ENCODE assay signal across 7 cellular contexts in the genomic region with DNA sequence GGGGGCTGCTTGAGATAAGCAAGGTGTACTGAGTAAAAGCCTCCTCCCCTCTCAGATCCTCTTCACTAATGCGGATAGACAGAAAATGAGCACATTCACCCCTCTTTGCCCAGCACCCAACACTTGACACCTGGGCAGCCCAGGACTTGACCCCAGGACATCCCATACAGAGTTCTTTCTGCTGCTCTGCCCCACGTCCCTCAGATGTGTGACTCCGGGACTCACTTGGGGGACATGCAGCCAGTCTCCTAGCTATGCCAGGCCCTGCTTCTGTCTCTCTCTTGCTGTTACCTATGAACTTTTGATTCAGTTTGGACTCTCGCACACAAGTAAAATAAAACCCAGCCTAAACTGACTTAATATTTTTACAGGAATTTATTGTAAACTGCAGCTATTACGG.
"Had no signal": no experiment of that assay in that cellular context is flagged by ENCODE, and none has a peak within 500 bp of the region (broad histone marks: within the 10 kb centered on the region; RNA-seq: fewer than 3 reads in every experiment).

No MANE protein-coding gene starts in this region.

- H3K4me3 ChIP-seq: GM23248, GM23338, HAP-1 had no signal

- H3K27ac ChIP-seq: GM23248 had no signal

- ATAC-seq: GM23338 had no signal

- H3K36me3 ChIP-seq: HAP-1 had no signal

- H3K9me3 ChIP-seq: HAP-1 had no signal

- DNase-seq: GM23248, GOT3, H9, HCEC 1CT, HFFc6 had no signal
